18 cellular contexts compared by ENCODE assay signal in genomic region chr6:44898296-44898930, GRCh38.
DNase-seq lines count a peak whose midpoint lies in the region; ATAC-seq and TF ChIP-seq lines count a peak whose summit lies in the region.
"Had no signal": no experiment of that assay in that cellular context is flagged by ENCODE, and none has a peak within 500 bp of the region (broad histone marks: within the 10 kb centered on the region; RNA-seq: fewer than 3 reads in every experiment).

No MANE protein-coding gene starts in this region.

- no peaks in the 10 kb centered on the region for H3K4me1 Mint-ChIP-seq in activated T-helper 2 cell treated with anti-CD3 and anti-CD28 coated beads, Interferon-gamma antibody, Interleukin-2, Interleukin-4, amounts not matched to agents 10 μg/mL and 5 μg/mL and 100 μg/mL, durations not matched to agents 14 hours and 24 hours and 36 hours (ENCODE audit: low read depth)
- H3K4me1 Mint-ChIP-seq: brain, CD14-positive monocyte had no signal

- peaks cover 24% of the 10 kb centered on the region for H3K36me3 Mint-ChIP-seq in activated T-helper 2 cell treated with anti-CD3 and anti-CD28 coated beads, Interferon-gamma antibody, Interleukin-2, Interleukin-4, amounts not matched to agents 10 μg/mL and 5 μg/mL and 100 μg/mL, durations not matched to agents 14 hours and 24 hours and 36 hours (ENCODE audit: low read depth)
- H3K36me3 Mint-ChIP-seq: CD14-positive monocyte had no signal

- TF ChIP-seq CTCF in fibroblast of mammary gland (conservative IDR thresholded peaks at IDR 0.05; ENCODE audit: control insufficient read depth, insufficient read depth, low read depth, low read length), result no peak

- no peak overlapping the region for H3K4me3 ChIP-seq in fibroblast of mammary gland (ENCODE audit: control insufficient read depth, low read depth, low read length)
- H3K4me3 ChIP-seq: vagina had no signal

- intact Hi-C loops in activated T-helper 2 cell treated with anti-CD3 and anti-CD28 coated beads, Interferon-gamma antibody, Interleukin-2, Interleukin-4, amounts not matched to agents 10 μg/mL and 5 μg/mL and 100 μg/mL, durations not matched to agents 14 hours and 24 hours and 36 hours (cut with micrococcal nuclease), result no loop called here

- peak; percentile 59 for DNase-seq in EL
- DNase-seq in NCI-H226, result peak; percentile 87
- peak; percentile 61 for DNase-seq in fibroblast of mammary gland (ENCODE audit: low read depth)
- peak; percentile 67 for DNase-seq in myocyte (ENCODE audit: low read depth)
- no peak for DNase-seq in activated CD8-positive, alpha-beta memory T cell treated with anti-CD3 and anti-CD28 coated beads, Interleukin-2, amount 50 U/mL, for 4 hours
- no peak for DNase-seq in T-helper 2 cell
- DNase-seq in activated T-helper 2 cell treated with anti-CD3 and anti-CD28 coated beads, Interferon-gamma antibody, Interleukin-2, Interleukin-4, amounts not matched to agents 10 μg/mL and 5 μg/mL and 100 μg/mL, durations not matched to agents 14 hours and 24 hours and 36 hours (ENCODE audit: low spot score), result no peak
- DNase-seq: activated CD4-positive, CD25-positive, alpha-beta regulatory T cell; activated gamma-delta T cell treated with Interleukin-2 at 50 U/mL for 16 hours; NCI-H187; NCI-H526; SW 1271 had no signal

- peaks cover 12% of the 10 kb centered on the region for H3K9me3 Mint-ChIP-seq in activated T-helper 2 cell treated with anti-CD3 and anti-CD28 coated beads, Interferon-gamma antibody, Interleukin-2, Interleukin-4, amounts not matched to agents 10 μg/mL and 5 μg/mL and 100 μg/mL, durations not matched to agents 14 hours and 24 hours and 36 hours

- no peak overlapping the region for H3K27ac Mint-ChIP-seq in activated T-helper 2 cell treated with anti-CD3 and anti-CD28 coated beads, Interferon-gamma antibody, Interleukin-2, Interleukin-4, amounts not matched to agents 10 μg/mL and 5 μg/mL and 100 μg/mL, durations not matched to agents 14 hours and 24 hours and 36 hours
- H3K27ac Mint-ChIP-seq: brain; CD14-positive monocyte; stimulated activated naive CD8-positive, alpha-beta T cell treated with anti-CD3 and anti-CD28 coated beads, Interleukin-15, Interleukin-2, amounts not matched to agents 100 ng/mL and 50 ng/mL, for 24 hours had no signal

- no peak overlapping the region for H3K4me3 Mint-ChIP-seq in activated T-helper 2 cell treated with anti-CD3 and anti-CD28 coated beads, Interferon-gamma antibody, Interleukin-2, Interleukin-4, amounts not matched to agents 10 μg/mL and 5 μg/mL and 100 μg/mL, durations not matched to agents 14 hours and 24 hours and 36 hours (ENCODE audit: low read depth)
- H3K4me3 Mint-ChIP-seq: brain; CD14-positive monocyte; stimulated activated naive CD8-positive, alpha-beta T cell treated with anti-CD3 and anti-CD28 coated beads, Interleukin-15, Interleukin-2, amounts not matched to agents 100 ng/mL and 50 ng/mL, for 24 hours had no signal

- ATAC-seq in GM21447 (IDR thresholded peaks at IDR 0.05; ENCODE audit: unreplicated experiment), result no peak
- ATAC-seq: Panc1 had no signal

- H3K27me3 Mint-ChIP-seq in activated T-helper 2 cell treated with anti-CD3 and anti-CD28 coated beads, Interferon-gamma antibody, Interleukin-2, Interleukin-4, amounts not matched to agents 10 μg/mL and 5 μg/mL and 100 μg/mL, durations not matched to agents 14 hours and 24 hours and 36 hours (ENCODE audit: low read depth), result no peaks in the 10 kb centered on the region
- H3K27me3 Mint-ChIP-seq: brain; stimulated activated naive CD8-positive, alpha-beta T cell treated with anti-CD3 and anti-CD28 coated beads, Interleukin-15, Interleukin-2, amounts not matched to agents 100 ng/mL and 50 ng/mL, for 24 hours had no signal

Comparison
In these comparisons a context has a peak if more than half of its experiments do, and no peak if none do; other contexts are left out.
1. DNase-seq: peak in EL (single experiment), NCI-H226 (single experiment), fibroblast of mammary gland (single experiment) and myocyte (single experiment); none in activated CD8-positive, alpha-beta memory T cell treated with anti-CD3 and anti-CD28 coated beads, Interleukin-2, amount 50 U/mL, for 4 hours (single experiment), T-helper 2 cell (0 of 5) and activated T-helper 2 cell treated with anti-CD3 and anti-CD28 coated beads, Interferon-gamma antibody, Interleukin-2, Interleukin-4, amounts not matched to agents 10 μg/mL and 5 μg/mL and 100 μg/mL, durations not matched to agents 14 hours and 24 hours and 36 hours (single experiment).